ENCODE assay signal across 13 cellular contexts in the genomic region with DNA sequence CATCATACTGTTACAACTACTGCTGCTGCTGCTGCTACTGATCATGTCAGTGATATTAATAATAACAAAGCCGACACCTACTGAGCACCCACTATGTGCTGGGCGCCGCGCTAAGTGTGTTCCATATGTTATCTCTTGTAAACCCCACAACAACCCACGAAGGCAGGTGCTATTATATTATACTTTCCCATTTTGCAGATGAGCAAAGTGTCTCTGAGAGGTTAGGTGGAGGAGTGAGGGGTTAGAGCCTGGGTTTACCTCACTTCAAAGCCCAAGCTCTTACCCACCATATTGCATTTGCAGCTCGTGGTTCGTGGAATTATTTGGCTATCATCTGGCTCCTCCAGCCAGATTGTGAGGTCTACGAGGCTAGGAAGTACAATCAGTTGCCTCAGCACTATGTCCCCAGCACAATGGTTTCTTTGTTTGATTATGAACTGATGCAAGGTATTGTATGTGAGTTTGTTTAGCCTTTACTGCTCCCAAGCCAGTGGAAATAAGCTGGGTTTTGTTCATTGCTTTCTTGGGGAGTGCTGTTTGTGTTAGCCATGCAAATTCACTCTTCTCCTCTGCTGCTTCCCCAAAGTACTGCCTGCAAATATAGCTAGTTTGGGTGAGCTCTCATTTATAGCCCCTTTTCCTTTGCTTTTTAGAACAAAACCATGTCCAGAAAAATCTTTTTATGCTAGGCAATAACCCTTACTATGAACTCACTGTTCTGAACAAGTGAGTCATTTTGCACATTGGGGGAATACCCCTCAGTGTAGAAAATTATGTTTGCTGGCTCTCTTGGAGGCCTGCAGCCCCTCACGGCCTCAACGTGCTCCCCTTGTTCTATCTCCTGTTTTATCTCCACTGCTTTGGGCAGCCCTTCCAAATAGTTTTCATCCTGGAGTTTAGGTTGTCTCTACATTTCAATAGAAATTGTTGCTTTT. TPM values are rescaled to one million over a fixed set of nuclear protein-coding genes. Genes with fewer than 3 reads are reported as not detected.
DNase-seq lines count a peak whose midpoint lies in the region; ATAC-seq and TF ChIP-seq lines count a peak whose summit lies in the region.
"Had no signal": no experiment of that assay in that cellular context is flagged by ENCODE, and none has a peak within 500 bp of the region (broad histone marks: within the 10 kb centered on the region; RNA-seq: fewer than 3 reads in every experiment).

No MANE protein-coding gene starts in this region.

- WGBS in body of pancreas, 2 donors = 66 to 73% methylated on average over 10 of the region's 10 CpGs
- 81% methylated on average over 10 of the region's 10 CpGs for WGBS in thyroid gland, 2 donors

- H3K36me3 Mint-ChIP-seq in natural killer cell treated with Interleukin-12 subunit alpha and Interleukin-12 subunit beta and Interleukin-15 and Interleukin-18, amount 100 ng/mL, for 72 hours = no peaks in the 10 kb centered on the region
- H3K36me3 Mint-ChIP-seq in natural killer cell = no peaks in the 10 kb centered on the region

- H3K36me3 ChIP-seq in body of pancreas (replicated peaks in 1 of 2; ENCODE audit: insufficient read depth in 1 of 2, low read depth in 2 of 2) (no peaks in the 10 kb centered on the region), thyroid gland (no peaks in the 10 kb centered on the region)
- H3K36me3 ChIP-seq: colonic mucosa had no signal

- peak overlapping the region; percentile 13 to 15 for H3K27ac Mint-ChIP-seq in natural killer cell treated with Interleukin-12 subunit alpha and Interleukin-12 subunit beta and Interleukin-15 and Interleukin-18, amount 100 ng/mL, for 72 hours
- no peak overlapping the region for H3K27ac Mint-ChIP-seq in natural killer cell

- TF ChIP-seq CTCF in natural killer cell (IDR thresholded peaks at IDR 0.05) (no peak), body of pancreas (IDR thresholded peaks at IDR 0.05) (no peak), thyroid gland (IDR thresholded peaks at IDR 0.05) (no peak)

- H3K4me1 ChIP-seq in body of pancreas (peaks cover 14% of the 10 kb centered on the region), thyroid gland (peaks cover 0 to 8% of the 10 kb centered on the region in 2 donors)
- H3K4me1 ChIP-seq: colonic mucosa had no signal

- peak overlapping the region; percentile 45 for H3K4me3 Mint-ChIP-seq in natural killer cell treated with Interleukin-12 subunit alpha and Interleukin-12 subunit beta and Interleukin-15 and Interleukin-18, amount 100 ng/mL, for 72 hours
- no peak overlapping the region for H3K4me3 Mint-ChIP-seq in natural killer cell

- H3K27ac ChIP-seq in body of pancreas (peak overlapping the region in 1 of 4 donors; percentile 0), thyroid gland (no peak overlapping the region)
- H3K27ac ChIP-seq: C4-2B, colonic mucosa, testis had no signal

- ATAC-seq in natural killer cell treated with Interleukin-12 subunit alpha and Interleukin-12 subunit beta and Interleukin-15 and Interleukin-18, amount 100 ng/mL, for 72 hours = peak; percentile 70 to 75
- no peak for ATAC-seq in natural killer cell
- ATAC-seq in HG03378 (IDR thresholded peaks at IDR 0.05; ENCODE audit: unreplicated experiment) = peak; percentile 79
- peak; percentile 57 for ATAC-seq in body of pancreas
- ATAC-seq in GM21529 (IDR thresholded peaks at IDR 0.05; ENCODE audit: unreplicated experiment) = no peak
- no peak for ATAC-seq in esophagus mucosa

- H3K4me3 ChIP-seq in body of pancreas (no peak overlapping the region), thyroid gland (replicated peaks in 1 of 3) (no peak overlapping the region)
- H3K4me3 ChIP-seq: colonic mucosa, testis had no signal

- no peak for TF ChIP-seq POLR2A in body of pancreas (IDR thresholded peaks at IDR 0.05)
- no peak for TF ChIP-seq POLR2A in thyroid gland (IDR thresholded peaks at IDR 0.05)

- peaks cover 38 to 52% of the 10 kb centered on the region in 2 donors for H3K4me1 Mint-ChIP-seq in natural killer cell treated with Interleukin-12 subunit alpha and Interleukin-12 subunit beta and Interleukin-15 and Interleukin-18, amount 100 ng/mL, for 72 hours (ENCODE audit: low read depth in 2 of 2)
- H3K4me1 Mint-ChIP-seq in natural killer cell = no peaks in the 10 kb centered on the region

- H3K9me3 ChIP-seq in body of pancreas = no peaks in the 10 kb centered on the region
- H3K9me3 ChIP-seq in thyroid gland = no peaks in the 10 kb centered on the region
- H3K9me3 ChIP-seq: colonic mucosa, testis had no signal

- H3K27me3 Mint-ChIP-seq in natural killer cell treated with Interleukin-12 subunit alpha and Interleukin-12 subunit beta and Interleukin-15 and Interleukin-18, amount 100 ng/mL, for 72 hours = peaks cover 0 to 2% of the 10 kb centered on the region in 2 donors
- no peaks in the 10 kb centered on the region for H3K27me3 Mint-ChIP-seq in natural killer cell (ENCODE audit: low read depth in 2 of 2)

- peak; percentile 25 for DNase-seq in natural killer cell treated with Interleukin-12 subunit alpha and Interleukin-12 subunit beta and Interleukin-15 and Interleukin-18, amount 100 ng/mL, for 72 hours (ENCODE audit: low spot score)
- DNase-seq in natural killer cell = no peak
- DNase-seq in body of pancreas = no peak
- DNase-seq in thyroid gland = no peak
- DNase-seq in SK-N-DZ (ENCODE audit: low spot score) = no peak
- DNase-seq: activated T-cell treated with anti-CD3 and anti-CD28 coated beads, Interleukin-2, amount 50 U/mL, for 1 hour; colonic mucosa; NCI-H1105; testis had no signal

- no peaks in the 10 kb centered on the region for H3K9me3 Mint-ChIP-seq in natural killer cell treated with Interleukin-12 subunit alpha and Interleukin-12 subunit beta and Interleukin-15 and Interleukin-18, amount 100 ng/mL, for 72 hours
- no peaks in the 10 kb centered on the region for H3K9me3 Mint-ChIP-seq in natural killer cell

- H3K27me3 ChIP-seq in body of pancreas (no peaks in the 10 kb centered on the region), thyroid gland (no peaks in the 10 kb centered on the region)
- H3K27me3 ChIP-seq: colonic mucosa, testis had no signal

- intact Hi-C loops in natural killer cell (cut with micrococcal nuclease) (no loop called here), body of pancreas (cut with DNase I) (no loop called here), thyroid gland (cut with DNase I) (no loop called here)

RNA-seq across cellular contexts. Expression of gene ALG2, which starts 47.9 kb away (rescaled TPM):
- total RNA-seq in natural killer cell treated with Interleukin-12 subunit alpha and Interleukin-12 subunit beta and Interleukin-15 and Interleukin-18, amount 100 ng/mL, for 72 hours = 10 to 100 TPM; 56.9 to 62.2 TPM
- total RNA-seq in natural killer cell (10 to 100 TPM; 17.3 to 23.2 (median 20.7) TPM), body of pancreas (10 to 100 TPM; 52.1 to 58.6 TPM), thyroid gland (10 to 100 TPM; 45.0 to 63.9 (median 58.2) TPM), esophagus mucosa (12.2 TPM)
- 17.6 and 17.8 TPM in 2 replicates for polyA plus RNA-seq in SK-N-DZ (2014; cell fraction: cytosol; rRNA removed)
- 11.7 and 14.0 TPM in 2 replicates for polyA plus RNA-seq in SK-N-DZ (2014; cell fraction: nucleus; rRNA removed)

RNA-seq across cellular contexts. Expression of gene SEC61B, which starts 48.2 kb away (rescaled TPM):
- 100 to 1,000 TPM; 176 to 255 TPM for total RNA-seq in natural killer cell treated with Interleukin-12 subunit alpha and Interleukin-12 subunit beta and Interleukin-15 and Interleukin-18, amount 100 ng/mL, for 72 hours
- total RNA-seq in natural killer cell (10 to 100 TPM; 78.9 to 95.1 (median 93.8) TPM), body of pancreas (100 to 1,000 TPM in 1 of 2 donors, 10 to 100 TPM in 1; 86.6 to 104 TPM), thyroid gland (100 to 1,000 TPM in 3 of 4 donors, 10 to 100 TPM in 1; 88.3 to 203 (median 130) TPM), esophagus mucosa (75.8 TPM)
- 69.1 and 123 TPM in 2 replicates for polyA plus RNA-seq in SK-N-DZ (2014; cell fraction: cytosol; rRNA removed)
- 48.6 and 81.7 TPM in 2 replicates for polyA plus RNA-seq in SK-N-DZ (2014; cell fraction: nucleus; rRNA removed)

Comparison
In these comparisons a context has a peak if more than half of its experiments do, and no peak if none do; other contexts are left out.
1. ATAC-seq: peak in natural killer cell treated with Interleukin-12 subunit alpha and Interleukin-12 subunit beta and Interleukin-15 and Interleukin-18, amount 100 ng/mL, for 72 hours (2 of 2), HG03378 (single experiment) and body of pancreas (single experiment); none in natural killer cell (0 of 3), GM21529 (single experiment) and esophagus mucosa (single experiment).
2. H3K27ac Mint-ChIP-seq: peak in natural killer cell treated with Interleukin-12 subunit alpha and Interleukin-12 subunit beta and Interleukin-15 and Interleukin-18, amount 100 ng/mL, for 72 hours (2 of 2); none in natural killer cell (0 of 2).